ENCODE assay signal across 17 cellular contexts in genomic region chr3:97825101-97825500, GRCh38.
"Had no signal": no experiment of that assay in that cellular context is flagged by ENCODE, and none has a peak within 500 bp of the region (broad histone marks: within the 10 kb centered on the region; RNA-seq: fewer than 3 reads in every experiment).

No MANE protein-coding gene starts in this region.

- H3K9me3 ChIP-seq: stomach, thyroid gland had no signal

- H3K4me3 ChIP-seq: lung had no signal

- ATAC-seq: activated naive CD4-positive, alpha-beta T cell treated with anti-CD3 and anti-CD28 coated beads, Interleukin-2, amount 50 U/mL, for 72 hours; left cardiac atrium; right cardiac atrium; stimulated activated effector memory CD8-positive, alpha-beta T cell treated with anti-CD3 and anti-CD28 coated beads, Interleukin-12 subunit alpha, Interleukin-12 subunit beta, amount 100 ng/mL, for 72 hours had no signal

- H3K27ac ChIP-seq: VCaP had no signal

- H3K36me3 ChIP-seq: stomach, thyroid gland had no signal

- DNase-seq: activated CD4-positive, alpha-beta T cell treated with anti-CD3 and anti-CD28 coated beads, Interleukin-2, amount 50 U/mL, for 4 hours; activated gamma-delta T cell treated with Interleukin-2 at 50 U/mL for 16 hours; activated T-cell treated with anti-CD3 and anti-CD28 coated beads for 4 hours; amniotic stem cell; caudate nucleus; dorsolateral prefrontal cortex; left cardiac atrium; nephron progenitor cell; occipital lobe; right cardiac atrium; stomach; T-helper 2 cell; thyroid gland had no signal

- H3K27me3 ChIP-seq: dorsolateral prefrontal cortex, stomach, thyroid gland had no signal
